17 cellular contexts compared by ENCODE assay signal in the genomic region with DNA sequence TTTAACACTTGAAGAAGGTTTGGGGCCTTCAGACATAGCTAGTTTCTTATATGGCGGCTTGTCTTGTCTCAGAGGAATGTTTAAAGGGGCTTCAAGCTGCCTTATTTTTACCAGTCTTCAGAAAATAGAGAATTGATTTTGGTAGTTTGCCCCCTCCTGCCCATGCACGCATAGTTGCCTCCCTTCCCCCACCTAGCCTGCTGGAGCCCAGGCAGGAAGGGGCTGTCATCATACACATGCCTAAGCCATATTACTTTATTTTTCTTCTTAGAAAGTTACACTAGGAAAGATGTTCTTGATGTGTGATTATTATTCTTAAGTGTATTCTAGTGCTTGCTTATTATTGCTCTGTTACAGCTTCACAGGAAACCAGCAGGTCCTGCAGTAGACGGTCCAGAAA. TPM values are rescaled to one million over a fixed set of nuclear protein-coding genes. Genes with fewer than 3 reads are reported as not detected.
DNase-seq lines count a peak whose midpoint lies in the region; ATAC-seq and TF ChIP-seq lines count a peak whose summit lies in the region.
"Had no signal": no experiment of that assay in that cellular context is flagged by ENCODE, and none has a peak within 500 bp of the region (broad histone marks: within the 10 kb centered on the region; RNA-seq: fewer than 3 reads in every experiment).

No MANE protein-coding gene starts in this region.

- intact Hi-C loops in ascending aorta (cut with DNase I) (loop anchor here (2.0 to 5.0 kb wide), 3 partner anchors 18 to 210 kb away; partner anchors contain the start of gene PBX1), prostate gland (cut with DNase I) (loop anchor here (5.0 kb wide), 1 partner anchor 40 kb away; no protein-coding TSS in a partner anchor)

- TF ChIP-seq CTCF in ascending aorta (IDR thresholded peaks at IDR 0.05) (no peak), prostate gland (IDR thresholded peaks at IDR 0.05) (no peak)

- DNase-seq in ELF-1 (ENCODE audit: low read depth, low spot score) (peak; percentile 29), ascending aorta (ENCODE audit: low spot score in 2 of 2) (no peak), hepatic stellate cell (ENCODE audit: low spot score) (peak; percentile 8), prostate gland (ENCODE audit: low spot score) (no peak), T-helper 17 cell (no peak)
- DNase-seq: activated CD4-positive, alpha-beta T cell treated with anti-CD3 and anti-CD28 coated beads for 4 hours; activated naive CD8-positive, alpha-beta T cell treated with anti-CD3 and anti-CD28 coated beads, Interleukin-2, amount 10 ng/mL, durations not matched to agents 7 days and 5 days; Caco-2; naive B cell; NCI-H1694 treated with DMSO at 0.1 percent for 48 hours; small intestine; SW 1271 had no signal

- no peak overlapping the region for H3K27ac Mint-ChIP-seq in T-helper 17 cell
- H3K27ac Mint-ChIP-seq: activated naive CD8-positive, alpha-beta T cell treated with anti-CD3 and anti-CD28 coated beads, Interleukin-2, amount 10 ng/mL, durations not matched to agents 7 days and 5 days; dendritic cell treated with granulocyte-macrophage colony-stimulating factor and Interleukin-4, amounts not matched to agents 40 ng/mL and 50 ng/mL, for 4 days; naive B cell had no signal

- no peak for TF ChIP-seq POLR2A in prostate gland (IDR thresholded peaks at IDR 0.05)

- H3K27ac ChIP-seq in ascending aorta (peak overlapping the region; percentile 74 to 84), prostate gland (peak overlapping the region; percentile 39 to 66)
- H3K27ac ChIP-seq: HL-60 had no signal

- ATAC-seq in HG03460 (IDR thresholded peaks at IDR 0.05; ENCODE audit: unreplicated experiment) (no peak), HG03097 (IDR thresholded peaks at IDR 0.05; ENCODE audit: low FRiP score, unreplicated experiment) (no peak), T-helper 17 cell (no peak), HG03095 (IDR thresholded peaks at IDR 0.05; ENCODE audit: unreplicated experiment) (no peak)

- H3K9me3 ChIP-seq in ascending aorta (no peaks in the 10 kb centered on the region), prostate gland (no peaks in the 10 kb centered on the region), T-helper 17 cell (ENCODE audit: control insufficient read depth, low read length, poor library complexity, severe bottlenecking) (no peaks in the 10 kb centered on the region)
- H3K9me3 ChIP-seq: Caco-2 had no signal

- H3K36me3 ChIP-seq in ascending aorta: no peaks in the 10 kb centered on the region
- no peaks in the 10 kb centered on the region for H3K36me3 ChIP-seq in prostate gland

- H3K4me1 ChIP-seq in ascending aorta (peaks cover 0 to 50% of the 10 kb centered on the region in 2 donors), prostate gland (replicated peaks) (no peaks in the 10 kb centered on the region)

- no peaks in the 10 kb centered on the region for H3K36me3 Mint-ChIP-seq in T-helper 17 cell (ENCODE audit: low read depth)
- H3K36me3 Mint-ChIP-seq: activated naive CD8-positive, alpha-beta T cell treated with anti-CD3 and anti-CD28 coated beads, Interleukin-2, amount 10 ng/mL, durations not matched to agents 7 days and 5 days; naive B cell had no signal

- H3K27me3 Mint-ChIP-seq in T-helper 17 cell: no peaks in the 10 kb centered on the region
- H3K27me3 Mint-ChIP-seq: activated naive CD8-positive, alpha-beta T cell treated with anti-CD3 and anti-CD28 coated beads, Interleukin-2, amount 10 ng/mL, durations not matched to agents 7 days and 5 days; dendritic cell treated with granulocyte-macrophage colony-stimulating factor and Interleukin-4, amounts not matched to agents 40 ng/mL and 50 ng/mL, for 4 days; naive B cell had no signal

- H3K27me3 ChIP-seq in ascending aorta (no peaks in the 10 kb centered on the region), prostate gland (replicated peaks; ENCODE audit: insufficient read depth) (no peaks in the 10 kb centered on the region)

- H3K4me1 Mint-ChIP-seq in T-helper 17 cell: no peaks in the 10 kb centered on the region
- H3K4me1 Mint-ChIP-seq: activated naive CD8-positive, alpha-beta T cell treated with anti-CD3 and anti-CD28 coated beads, Interleukin-2, amount 10 ng/mL, durations not matched to agents 7 days and 5 days; naive B cell had no signal

- no peak overlapping the region for H3K4me3 Mint-ChIP-seq in T-helper 17 cell
- H3K4me3 Mint-ChIP-seq: activated naive CD8-positive, alpha-beta T cell treated with anti-CD3 and anti-CD28 coated beads, Interleukin-2, amount 10 ng/mL, durations not matched to agents 7 days and 5 days; dendritic cell treated with granulocyte-macrophage colony-stimulating factor and Interleukin-4, amounts not matched to agents 40 ng/mL and 50 ng/mL, for 4 days; naive B cell had no signal

- 52% methylated on average over 3 of the region's 3 CpGs for WGBS in prostate gland

- H3K4me3 ChIP-seq in ascending aorta (peak overlapping the region in 1 of 2 donors; percentile 67), prostate gland (no peak overlapping the region)

RNA-seq across cellular contexts. Expression of gene PBX1, which starts 18.3 kb away (rescaled TPM):
- 37.4 TPM for total RNA-seq in ascending aorta
- total RNA-seq in prostate gland: 10 to 100 TPM; 50.2 to 60.4 TPM
- 10 to 100 TPM in 1 of 2 donors, under 1 TPM in 1; 0.80 to 16.6 TPM for total RNA-seq in T-helper 17 cell

Comparison
In these comparisons a context has a peak if more than half of its experiments do, and no peak if none do; other contexts are left out.
1. DNase-seq: peak in ELF-1 (single experiment) and hepatic stellate cell (single experiment); none in ascending aorta (0 of 2), prostate gland (single experiment) and T-helper 17 cell (0 of 3).